Comparison of ENCODE assay signal across 1 cellular context in genomic region chr6:15714658-15715057, GRCh38.
TF ChIP-seq lines count a peak whose summit lies in the region.

No MANE protein-coding gene starts in this region.

TF ChIP-seq in GM23338, 12 proteins besides CTCF, POLR2A, EP300 and RAD21:
- TF ChIP-seq, protein P1, sequence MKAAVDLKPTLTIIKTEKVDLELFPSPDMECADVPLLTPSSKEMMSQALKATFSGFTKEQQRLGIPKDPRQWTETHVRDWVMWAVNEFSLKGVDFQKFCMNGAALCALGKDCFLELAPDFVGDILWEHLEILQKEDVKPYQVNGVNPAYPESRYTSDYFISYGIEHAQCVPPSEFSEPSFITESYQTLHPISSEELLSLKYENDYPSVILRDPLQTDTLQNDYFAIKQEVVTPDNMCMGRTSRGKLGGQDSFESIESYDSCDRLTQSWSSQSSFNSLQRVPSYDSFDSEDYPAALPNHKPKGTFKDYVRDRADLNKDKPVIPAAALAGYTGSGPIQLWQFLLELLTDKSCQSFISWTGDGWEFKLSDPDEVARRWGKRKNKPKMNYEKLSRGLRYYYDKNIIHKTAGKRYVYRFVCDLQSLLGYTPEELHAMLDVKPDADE (IDR thresholded peaks at IDR 0.05) = no peak
- no peak for TF ChIP-seq EZH2 (IDR thresholded peaks at IDR 0.05; ENCODE audit: low read depth, unreplicated experiment)
- TF ChIP-seq STAT1 (IDR thresholded peaks at IDR 0.05; ENCODE audit: unreplicated experiment) = no peak
- TF ChIP-seq CREB1 (CRISPR knock-in tag; IDR thresholded peaks at IDR 0.05; ENCODE audit: low read depth) = no peak
- TF ChIP-seq POLR2AphosphoS5 (IDR thresholded peaks at IDR 0.05; ENCODE audit: low read depth) = no peak
- no peak for TF ChIP-seq ZNF462 (CRISPR knock-in tag; IDR thresholded peaks at IDR 0.05)
- no peak for TF ChIP-seq ZNF114 (CRISPR knock-in tag; IDR thresholded peaks at IDR 0.05)
- TF ChIP-seq, protein P2, sequence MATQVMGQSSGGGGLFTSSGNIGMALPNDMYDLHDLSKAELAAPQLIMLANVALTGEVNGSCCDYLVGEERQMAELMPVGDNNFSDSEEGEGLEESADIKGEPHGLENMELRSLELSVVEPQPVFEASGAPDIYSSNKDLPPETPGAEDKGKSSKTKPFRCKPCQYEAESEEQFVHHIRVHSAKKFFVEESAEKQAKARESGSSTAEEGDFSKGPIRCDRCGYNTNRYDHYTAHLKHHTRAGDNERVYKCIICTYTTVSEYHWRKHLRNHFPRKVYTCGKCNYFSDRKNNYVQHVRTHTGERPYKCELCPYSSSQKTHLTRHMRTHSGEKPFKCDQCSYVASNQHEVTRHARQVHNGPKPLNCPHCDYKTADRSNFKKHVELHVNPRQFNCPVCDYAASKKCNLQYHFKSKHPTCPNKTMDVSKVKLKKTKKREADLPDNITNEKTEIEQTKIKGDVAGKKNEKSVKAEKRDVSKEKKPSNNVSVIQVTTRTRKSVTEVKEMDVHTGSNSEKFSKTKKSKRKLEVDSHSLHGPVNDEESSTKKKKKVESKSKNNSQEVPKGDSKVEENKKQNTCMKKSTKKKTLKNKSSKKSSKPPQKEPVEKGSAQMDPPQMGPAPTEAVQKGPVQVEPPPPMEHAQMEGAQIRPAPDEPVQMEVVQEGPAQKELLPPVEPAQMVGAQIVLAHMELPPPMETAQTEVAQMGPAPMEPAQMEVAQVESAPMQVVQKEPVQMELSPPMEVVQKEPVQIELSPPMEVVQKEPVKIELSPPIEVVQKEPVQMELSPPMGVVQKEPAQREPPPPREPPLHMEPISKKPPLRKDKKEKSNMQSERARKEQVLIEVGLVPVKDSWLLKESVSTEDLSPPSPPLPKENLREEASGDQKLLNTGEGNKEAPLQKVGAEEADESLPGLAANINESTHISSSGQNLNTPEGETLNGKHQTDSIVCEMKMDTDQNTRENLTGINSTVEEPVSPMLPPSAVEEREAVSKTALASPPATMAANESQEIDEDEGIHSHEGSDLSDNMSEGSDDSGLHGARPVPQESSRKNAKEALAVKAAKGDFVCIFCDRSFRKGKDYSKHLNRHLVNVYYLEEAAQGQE (IDR thresholded peaks at IDR 0.05; ENCODE audit: unreplicated experiment) = no peak
- no peak for TF ChIP-seq ZNF331 (CRISPR knock-in tag; IDR thresholded peaks at IDR 0.05; ENCODE audit: low read depth)
- no peak for TF ChIP-seq JUNB (IDR thresholded peaks at IDR 0.05; ENCODE audit: unreplicated experiment)
- TF ChIP-seq EZH2phosphoT487 (IDR thresholded peaks at IDR 0.05; ENCODE audit: unreplicated experiment) = no peak
- no peak for TF ChIP-seq NANOG (IDR thresholded peaks at IDR 0.05; ENCODE audit: borderline replicate concordance)
TF ChIP-seq in GM23338: peak in this region for 0.
